ENCODE assay signal across 23 cellular contexts in the genomic region with DNA sequence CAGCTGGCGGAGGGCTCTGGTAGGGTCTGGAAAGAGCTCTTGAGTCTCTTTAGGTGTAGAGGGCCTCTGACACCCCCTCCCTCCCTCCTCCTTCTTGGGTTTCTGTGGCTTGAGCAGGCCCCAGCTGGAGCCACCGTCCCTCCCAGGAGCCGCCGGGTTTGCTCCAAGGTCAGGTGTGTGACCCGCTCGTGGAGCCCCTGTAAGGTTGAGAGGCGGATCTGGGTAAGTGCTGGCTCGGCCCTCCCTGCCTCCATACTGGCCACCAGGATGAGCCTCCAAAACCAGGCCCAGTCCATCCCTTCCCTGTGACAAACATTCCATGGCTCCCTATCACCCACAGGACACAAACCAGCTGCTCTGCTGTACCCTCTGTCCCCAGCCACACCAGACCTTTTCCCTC.
"Had no signal": no experiment of that assay in that cellular context is flagged by ENCODE, and none has a peak within 500 bp of the region (broad histone marks: within the 10 kb centered on the region; RNA-seq: fewer than 3 reads in every experiment).

No MANE protein-coding gene starts in this region.

- H3K36me3 Mint-ChIP-seq: activated naive CD4-positive, alpha-beta T cell treated with anti-CD3 and anti-CD28 coated beads, Interleukin-2, amount 10 ng/mL, durations not matched to agents 7 days and 5 days; type B pancreatic cell had no signal

- H3K27ac Mint-ChIP-seq: activated CD4-positive, alpha-beta T cell treated with anti-CD3 and anti-CD28 coated beads for 36 hours; activated naive CD4-positive, alpha-beta T cell treated with anti-CD3 and anti-CD28 coated beads, Interleukin-2, amount 10 ng/mL, durations not matched to agents 7 days and 5 days; activated T-helper 1 cell treated with anti-CD3 and anti-CD28 coated beads, Interleukin-12 subunit alpha, Interleukin-12 subunit beta, Interleukin-2, Interleukin-4 antibody, amounts not matched to agents 30 ng/mL and 10 ng/mL and 1 ng/mL, durations not matched to agents 14 hours and 24 hours and 36 hours; nephron; type B pancreatic cell had no signal

- FAIRE-seq: colon, endometrium, frontal cortex had no signal

- ATAC-seq: activated CD4-positive, alpha-beta T cell treated with anti-CD3 and anti-CD28 coated beads for 36 hours; body of pancreas; right cardiac atrium had no signal

- H3K4me3 Mint-ChIP-seq: activated CD4-positive, alpha-beta T cell treated with anti-CD3 and anti-CD28 coated beads for 36 hours; activated naive CD4-positive, alpha-beta T cell treated with anti-CD3 and anti-CD28 coated beads, Interleukin-2, amount 10 ng/mL, durations not matched to agents 7 days and 5 days; activated T-helper 1 cell treated with anti-CD3 and anti-CD28 coated beads, Interleukin-12 subunit alpha, Interleukin-12 subunit beta, Interleukin-2, Interleukin-4 antibody, amounts not matched to agents 30 ng/mL and 10 ng/mL and 1 ng/mL, durations not matched to agents 14 hours and 24 hours and 36 hours; nephron; type B pancreatic cell had no signal

- H3K4me1 ChIP-seq: vagina had no signal

- H3K27me3 Mint-ChIP-seq: activated CD4-positive, alpha-beta T cell treated with anti-CD3 and anti-CD28 coated beads for 36 hours; type B pancreatic cell had no signal

- H3K4me1 Mint-ChIP-seq: activated CD4-positive, alpha-beta T cell treated with anti-CD3 and anti-CD28 coated beads for 36 hours had no signal

- H3K9me3 Mint-ChIP-seq: activated naive CD4-positive, alpha-beta T cell treated with anti-CD3 and anti-CD28 coated beads, Interleukin-2, amount 10 ng/mL, durations not matched to agents 7 days and 5 days; activated T-helper 1 cell treated with anti-CD3 and anti-CD28 coated beads, Interleukin-12 subunit alpha, Interleukin-12 subunit beta, Interleukin-2, Interleukin-4 antibody, amounts not matched to agents 30 ng/mL and 10 ng/mL and 1 ng/mL, durations not matched to agents 14 hours and 24 hours and 36 hours; nephron; type B pancreatic cell had no signal

- H3K27ac ChIP-seq: adrenal gland, body of pancreas, left ventricle myocardium inferior, spleen, vagina had no signal

- H3K9me3 ChIP-seq: adrenal gland, body of pancreas, left ventricle myocardium inferior, spleen, vagina had no signal

- H3K4me3 ChIP-seq: adrenal gland, body of pancreas, left ventricle myocardium inferior, spleen, vagina had no signal

- H3K36me3 ChIP-seq: adrenal gland, left ventricle myocardium inferior, spleen, vagina had no signal

- H3K27me3 ChIP-seq: adrenal gland, body of pancreas, vagina had no signal

- DNase-seq: activated CD4-positive, alpha-beta T cell treated with anti-CD3 and anti-CD28 coated beads for 36 hours; activated CD4-positive, alpha-beta T cell treated with anti-CD3 and anti-CD28 coated beads, Interleukin-2, amount 50 U/mL, for 4 hours; activated CD4-positive, CD25-positive, alpha-beta regulatory T cell; activated gamma-delta T cell; activated naive CD4-positive, alpha-beta T cell treated with anti-CD3 and anti-CD28 coated beads, Interleukin-2, amount 10 ng/mL, durations not matched to agents 7 days and 5 days; adrenal gland; aorta; body of pancreas; dermis blood vessel endothelial cell; effector CD8-positive, alpha-beta T cell; left ventricle myocardium inferior; nucleus accumbens; right cardiac atrium; spleen; stimulated activated naive CD4-positive, alpha-beta T cell; T-helper 1 cell had no signal
